ENCODE assay signal across 8 cellular contexts in genomic region chr14:103630364-103631108, GRCh38. TPM values are rescaled to one million over a fixed set of nuclear protein-coding genes. Genes with fewer than 3 reads are reported as not detected.
A peak's percentile ranks its signal among the peaks of the same experiment; 100 is the strongest.
DNase-seq lines count a peak whose midpoint lies in the region; ATAC-seq, FAIRE-seq and TF ChIP-seq lines count a peak whose summit lies in the region.

No MANE protein-coding gene starts in this region.

- TF ChIP-seq EP300 in HepG2 (IDR thresholded peaks at IDR 0.05; ENCODE audit: low read depth in 2 of 2, low read length in 2 of 2), result no peak
- TF ChIP-seq EP300 in HepG2 (CRISPR knock-in tag; IDR thresholded peaks at IDR 0.05; ENCODE audit: borderline replicate concordance), result no peak
- no peak for TF ChIP-seq EP300 in tibial nerve (IDR thresholded peaks at IDR 0.05)

- TF ChIP-seq CTCF in HepG2 (CRISPR knock-in tag; IDR thresholded peaks at IDR 0.05) (no peak), tibial nerve (IDR thresholded peaks at IDR 0.05) (no peak)

- H3K4me1 Mint-ChIP-seq in activated naive CD4-positive, alpha-beta T cell treated with anti-CD3 and anti-CD28 coated beads, Interleukin-2, amount 50 U/mL, for 24 hours, result peaks cover 43% of the 10 kb centered on the region
- peaks cover 49% of the 10 kb centered on the region for H3K4me1 Mint-ChIP-seq in activated naive CD8-positive, alpha-beta T cell treated with anti-CD3 and anti-CD28 coated beads, Interleukin-2, amount 50 U/mL, for 24 hours

- no peak overlapping the region for H2AFZ ChIP-seq in HepG2 (ENCODE audit: low read length)

- 9% methylated on average over 5 of the region's 5 CpGs for WGBS in HepG2 (ENCODE audit: low lambda C conversion rate)
- WGBS in tibial nerve, 2 donors, result 10 to 16% methylated on average over 5 of the region's 5 CpGs

- FAIRE-seq in HepG2 (lab: Jason Lieb, UNC), result no peak

- peak overlapping the region; percentile 90 for H3K4me3 Mint-ChIP-seq in activated naive CD4-positive, alpha-beta T cell treated with anti-CD3 and anti-CD28 coated beads, Interleukin-2, amount 50 U/mL, for 24 hours
- H3K4me3 Mint-ChIP-seq in activated naive CD8-positive, alpha-beta T cell treated with anti-CD3 and anti-CD28 coated beads, Interleukin-2, amount 50 U/mL, for 24 hours, result peak overlapping the region; percentile 89

- H3K4me2 ChIP-seq in HepG2 (ENCODE audit: low read depth, low read length), result peak overlapping the region; percentile 96

- POLR2A ChIA-PET in HepG2 (lab: Yijun Ruan, JAX), result no interaction called here

- H4K20me1 ChIP-seq in HepG2 (ENCODE audit: insufficient read depth, low read length), result peaks cover 32% of the 10 kb centered on the region

- no peaks in the 10 kb centered on the region for H3K27me3 Mint-ChIP-seq in activated naive CD4-positive, alpha-beta T cell treated with anti-CD3 and anti-CD28 coated beads, Interleukin-2, amount 50 U/mL, for 24 hours
- no peaks in the 10 kb centered on the region for H3K27me3 Mint-ChIP-seq in activated naive CD8-positive, alpha-beta T cell treated with anti-CD3 and anti-CD28 coated beads, Interleukin-2, amount 50 U/mL, for 24 hours

- CTCF ChIA-PET in HepG2 (lab: Yijun Ruan, JAX; ENCODE audit: low intra/inter-chr PET ratio, low total read pairs), result no interaction called here

- no peak for TF ChIP-seq RAD21 in HepG2 (CRISPR knock-in tag; IDR thresholded peaks at IDR 0.05)

- no peaks in the 10 kb centered on the region for H3K9me3 ChIP-seq in HepG2 (ENCODE audit: low read length)
- H3K9me3 ChIP-seq in tibial nerve, result no peaks in the 10 kb centered on the region

- BruUV-seq in HepG2 (replicated peaks; lab: Mats Ljungman, UMichigan), result TSS peak; percentile 74

- no peak for ATAC-seq in activated naive CD8-positive, alpha-beta T cell treated with anti-CD3 and anti-CD28 coated beads, Interleukin-2, amount 50 U/mL, for 24 hours
- ATAC-seq in HepG2 (no peak), GM21423 (IDR thresholded peaks at IDR 0.05; ENCODE audit: unreplicated experiment) (no peak), GM21786 (IDR thresholded peaks at IDR 0.05; ENCODE audit: unreplicated experiment) (no peak)

- no peak for DNase-seq in activated naive CD4-positive, alpha-beta T cell (lab: John Stamatoyannopoulos, UW)
- no peak for DNase-seq in activated naive CD8-positive, alpha-beta T cell treated with anti-CD3 and anti-CD28 coated beads, Interleukin-2, amount 50 U/mL, for 24 hours
- no peak for DNase-seq in HepG2 (ENCODE audit: low spot score)
- no peak for DNase-seq in tibial nerve (ENCODE audit: low spot score in 2 of 2)
- no peak for DNase-seq in COLO668 (lab: John Stamatoyannopoulos, UW; ENCODE audit: unreplicated experiment)

- intact Hi-C loops in HepG2 (cut with micrococcal nuclease; ENCODE audit: unreplicated experiment), result no loop called here

- H3K27me3 ChIP-seq in HepG2 (ENCODE audit: control insufficient read depth in 1 of 2, insufficient read depth in 2 of 2, low read length in 2 of 2) (no peaks in the 10 kb centered on the region; a peak in 1 of 5 replicates), tibial nerve (no peaks in the 10 kb centered on the region)

- peak overlapping the region; percentile 94; the same call in 1 of the 2 replicates for H3K9ac ChIP-seq in HepG2 (ENCODE audit: insufficient read depth, low read depth, low read length)

- H3K36me3 Mint-ChIP-seq in activated naive CD4-positive, alpha-beta T cell treated with anti-CD3 and anti-CD28 coated beads, Interleukin-2, amount 50 U/mL, for 24 hours, result peaks cover 2% of the 10 kb centered on the region
- peaks cover 10% of the 10 kb centered on the region for H3K36me3 Mint-ChIP-seq in activated naive CD8-positive, alpha-beta T cell treated with anti-CD3 and anti-CD28 coated beads, Interleukin-2, amount 50 U/mL, for 24 hours (ENCODE audit: low read depth)

- no peaks in the 10 kb centered on the region for H3K36me3 ChIP-seq in HepG2 (replicated peaks in 1 of 2; ENCODE audit: control insufficient read depth in 1 of 2, insufficient read depth in 2 of 2, low read length in 2 of 2)
- peaks cover 0 to 6% (median 0%) of the 10 kb centered on the region in 3 donors for H3K36me3 ChIP-seq in tibial nerve

- peaks cover 51% of the 10 kb centered on the region for H3K79me2 ChIP-seq in HepG2 (ENCODE audit: insufficient read depth, low read length)

- peak overlapping the region; percentile 86 to 99 (median 98) for H3K4me3 ChIP-seq in HepG2 (replicated peaks in 1 of 3; ENCODE audit: insufficient read depth in 1 of 3, low read depth in 2 of 3, low read length in 3 of 3)
- H3K4me3 ChIP-seq in tibial nerve, result peak overlapping the region; percentile 83 to 95 (median 88)

- H3K9me3 Mint-ChIP-seq in activated naive CD4-positive, alpha-beta T cell treated with anti-CD3 and anti-CD28 coated beads, Interleukin-2, amount 50 U/mL, for 24 hours, result no peaks in the 10 kb centered on the region
- no peaks in the 10 kb centered on the region for H3K9me3 Mint-ChIP-seq in activated naive CD8-positive, alpha-beta T cell treated with anti-CD3 and anti-CD28 coated beads, Interleukin-2, amount 50 U/mL, for 24 hours

- no peak for TF ChIP-seq POLR2A in HepG2 (IDR thresholded peaks at IDR 0.05; ENCODE audit: insufficient read depth in 1 of 2, low read depth in 2 of 2, low read length in 2 of 2)
- TF ChIP-seq POLR2A in tibial nerve (IDR thresholded peaks at IDR 0.05), result no peak

- peaks cover 35% of the 10 kb centered on the region for H3K4me1 ChIP-seq in HepG2 (ENCODE audit: insufficient read depth, low read length)
- H3K4me1 ChIP-seq in tibial nerve, result peaks cover 0 to 69% (median 22%) of the 10 kb centered on the region in 4 donors

- peak overlapping the region; percentile 87 for H3K27ac ChIP-seq in HepG2 (ENCODE audit: extremely low read length, insufficient read depth, low read length)
- H3K27ac ChIP-seq in tibial nerve, result peak overlapping the region; percentile 96 to 99 (median 98)

- in situ Hi-C loops in HepG2 (cut with HindIII; ENCODE audit: extremely low pct_ligation_motif_present, low pct_unique_long_range_greater_than_20kb), result no loop called here

- peak overlapping the region; percentile 35 for H3K27ac Mint-ChIP-seq in activated naive CD4-positive, alpha-beta T cell treated with anti-CD3 and anti-CD28 coated beads, Interleukin-2, amount 50 U/mL, for 24 hours
- no peak overlapping the region for H3K27ac Mint-ChIP-seq in activated naive CD8-positive, alpha-beta T cell treated with anti-CD3 and anti-CD28 coated beads, Interleukin-2, amount 50 U/mL, for 24 hours

TF ChIP-seq in HepG2, 621 proteins besides CTCF, POLR2A, EP300 and RAD21:
- TF ChIP-seq ZBTB38 (CRISPR knock-in tag; IDR thresholded peaks at IDR 0.05) (no peak), NFE2L1 (CRISPR knock-in tag; IDR thresholded peaks at IDR 0.05; ENCODE audit: borderline replicate concordance) (no peak), ZNF570 (CRISPR knock-in tag; IDR thresholded peaks at IDR 0.05; ENCODE audit: borderline replicate concordance) (no peak), ZNF496 (CRISPR knock-in tag; IDR thresholded peaks at IDR 0.05; ENCODE audit: insufficient replicate concordance) (no peak), ARID2 (CRISPR knock-in tag; IDR thresholded peaks at IDR 0.05; ENCODE audit: borderline replicate concordance) (no peak), DNMT3B (CRISPR knock-in tag; conservative IDR thresholded peaks at IDR 0.05) (no peak)
- TF ChIP-seq, protein P1, sequence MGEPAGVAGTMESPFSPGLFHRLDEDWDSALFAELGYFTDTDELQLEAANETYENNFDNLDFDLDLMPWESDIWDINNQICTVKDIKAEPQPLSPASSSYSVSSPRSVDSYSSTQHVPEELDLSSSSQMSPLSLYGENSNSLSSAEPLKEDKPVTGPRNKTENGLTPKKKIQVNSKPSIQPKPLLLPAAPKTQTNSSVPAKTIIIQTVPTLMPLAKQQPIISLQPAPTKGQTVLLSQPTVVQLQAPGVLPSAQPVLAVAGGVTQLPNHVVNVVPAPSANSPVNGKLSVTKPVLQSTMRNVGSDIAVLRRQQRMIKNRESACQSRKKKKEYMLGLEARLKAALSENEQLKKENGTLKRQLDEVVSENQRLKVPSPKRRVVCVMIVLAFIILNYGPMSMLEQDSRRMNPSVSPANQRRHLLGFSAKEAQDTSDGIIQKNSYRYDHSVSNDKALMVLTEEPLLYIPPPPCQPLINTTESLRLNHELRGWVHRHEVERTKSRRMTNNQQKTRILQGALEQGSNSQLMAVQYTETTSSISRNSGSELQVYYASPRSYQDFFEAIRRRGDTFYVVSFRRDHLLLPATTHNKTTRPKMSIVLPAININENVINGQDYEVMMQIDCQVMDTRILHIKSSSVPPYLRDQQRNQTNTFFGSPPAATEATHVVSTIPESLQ (CRISPR knock-in tag; conservative IDR thresholded peaks at IDR 0.05), result no peak
- TF ChIP-seq, protein P2, sequence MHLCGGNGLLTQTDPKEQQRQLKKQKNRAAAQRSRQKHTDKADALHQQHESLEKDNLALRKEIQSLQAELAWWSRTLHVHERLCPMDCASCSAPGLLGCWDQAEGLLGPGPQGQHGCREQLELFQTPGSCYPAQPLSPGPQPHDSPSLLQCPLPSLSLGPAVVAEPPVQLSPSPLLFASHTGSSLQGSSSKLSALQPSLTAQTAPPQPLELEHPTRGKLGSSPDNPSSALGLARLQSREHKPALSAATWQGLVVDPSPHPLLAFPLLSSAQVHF (CRISPR knock-in tag; IDR thresholded peaks at IDR 0.05), result no peak
TF ChIP-seq in HepG2: peak in this region for 0.

RNA-seq across cellular contexts. Expression of gene KLC1, which starts 1.5 kb away (rescaled TPM):
- total RNA-seq in HepG2 (2016; rRNA removed; fragmentation: Illumina TruSeq; extraction: Trizol) (57.8 and 63.5 TPM in 2 replicates), tibial nerve (100 to 1,000 TPM; 402 to 561 (median 495) TPM)
- 7.9 TPM in 2 replicates for total RNA-seq in HepG2 (2016; cell fraction: cytosol; rRNA removed; fragmentation: Illumina TruSeq; extraction: Trizol; ENCODE audit: low read depth)
- 54.6 and 66.2 TPM in 2 replicates for total RNA-seq in HepG2 (2016; cell fraction: insoluble cytoplasmic fraction; rRNA removed; fragmentation: Illumina TruSeq; extraction: Trizol)
- total RNA-seq in HepG2 (2016; cell fraction: membrane; rRNA removed; fragmentation: Illumina TruSeq; extraction: Trizol), result 16.0 and 16.3 TPM in 2 replicates
- total RNA-seq in HepG2 (2016; cell fraction: nucleus; rRNA removed; fragmentation: Illumina TruSeq; extraction: Trizol), result 62.3 and 79.9 TPM in 2 replicates
- polyA plus RNA-seq in HepG2 (2011; rRNA removed), result 53.2 and 61.0 TPM in 2 replicates
- 58.4 and 64.7 TPM in 2 replicates for polyA plus RNA-seq in HepG2 (2011; cell fraction: cytosol; rRNA removed)
- 171 and 186 TPM in 2 replicates for polyA plus RNA-seq in HepG2 (2011; cell fraction: nucleus; rRNA removed)
- 40.1 and 53.2 TPM in 2 replicates for polyA plus RNA-seq in HepG2 (2012)
- 3.0 and 3.1 TPM in 2 replicates for polyA plus RNA-seq in HepG2 (2016; cell fraction: cytosol; fragmentation: Illumina TruSeq; extraction: Trizol; ENCODE audit: low read depth)
- 50.1 and 51.1 TPM in 2 replicates for polyA plus RNA-seq in HepG2 (2016; cell fraction: insoluble cytoplasmic fraction; fragmentation: Illumina TruSeq; extraction: Trizol; ENCODE audit: low read depth)
- 7.4 and 9.4 TPM in 2 replicates for polyA plus RNA-seq in HepG2 (2016; cell fraction: membrane; fragmentation: Illumina TruSeq; extraction: Trizol; ENCODE audit: low read depth)
- polyA plus RNA-seq in HepG2 (2016; cell fraction: nucleus; fragmentation: Illumina TruSeq; extraction: Trizol; ENCODE audit: insufficient read depth, low read depth), result 92.4 and 93.3 TPM in 2 replicates
- polyA minus RNA-seq in HepG2 (2011; rRNA and poly(A)+ RNA removed; ENCODE audit: low replicate concordance), result 45.0 and 49.1 TPM in 2 replicates
- polyA minus RNA-seq in HepG2 (2011; cell fraction: cytosol; rRNA and poly(A)+ RNA removed), result 30.6 and 37.7 TPM in 2 replicates
- polyA minus RNA-seq in HepG2 (2011; cell fraction: nucleus; rRNA and poly(A)+ RNA removed), result 152 and 165 TPM in 2 replicates
